In genomic region chr1:115166531-115167091, GRCh38 we compare ENCODE assay signal across 19 cellular contexts.
DNase-seq lines count a peak whose midpoint lies in the region; ATAC-seq, FAIRE-seq and TF ChIP-seq lines count a peak whose summit lies in the region.
"Had no signal": no experiment of that assay in that cellular context is flagged by ENCODE, and none has a peak within 500 bp of the region (broad histone marks: within the 10 kb centered on the region; RNA-seq: fewer than 3 reads in every experiment).

No MANE protein-coding gene starts in this region.

- H3K36me3 Mint-ChIP-seq in osteocyte (ENCODE audit: unreplicated experiment): no peaks in the 10 kb centered on the region
- H3K36me3 Mint-ChIP-seq: CD14-positive monocyte, T-cell, WTC11 had no signal

- no peak for TF ChIP-seq POLR2A in H54 (IDR thresholded peaks at IDR 0.05; ENCODE audit: low read depth, low read length)
- TF ChIP-seq POLR2A in esophagus muscularis mucosa (IDR thresholded peaks at IDR 0.05; ENCODE audit: low read depth): no peak

- H3K36me3 ChIP-seq in RWPE2 (ENCODE audit: low read depth) (no peaks in the 10 kb centered on the region), esophagus muscularis mucosa (no peaks in the 10 kb centered on the region)
- H3K36me3 ChIP-seq: right atrium auricular region had no signal

- H3K4me1 ChIP-seq in RWPE2 (ENCODE audit: insufficient read depth, poor library complexity, severe bottlenecking) (peaks cover 38% of the 10 kb centered on the region), esophagus muscularis mucosa (peaks cover 0 to 5% (median 0%) of the 10 kb centered on the region in 4 donors)
- H3K4me1 ChIP-seq: right atrium auricular region had no signal

- peak; percentile 9; the same call in 1 of the 3 replicates for ATAC-seq in RWPE2 (ENCODE audit: low read depth)
- ATAC-seq in stimulated activated naive CD8-positive, alpha-beta T cell treated with anti-CD3 and anti-CD28 coated beads, Interleukin-15, Interleukin-2, amounts not matched to agents 100 U/mL and 50 U/mL, for 24 hours: no peak
- ATAC-seq: HepG2, Panc1, T-cell, WTC11 had no signal

- H3K27me3 ChIP-seq in RWPE2 (ENCODE audit: insufficient read depth, poor library complexity, severe bottlenecking) (no peaks in the 10 kb centered on the region), esophagus muscularis mucosa (no peaks in the 10 kb centered on the region)
- H3K27me3 ChIP-seq: right atrium auricular region had no signal

- intact Hi-C loops in esophagus muscularis mucosa (cut with DNase I): no loop called here

- H3K27ac ChIP-seq in RWPE2 (ENCODE audit: poor library complexity, severe bottlenecking) (peak overlapping the region; percentile 98), esophagus muscularis mucosa (replicated peaks in 1 of 4) (no peak overlapping the region)
- H3K27ac ChIP-seq: right atrium auricular region had no signal

- H3K4me3 ChIP-seq in RWPE2 (ENCODE audit: severe bottlenecking) (no peak overlapping the region), esophagus muscularis mucosa (no peak overlapping the region)
- H3K4me3 ChIP-seq: right atrium auricular region had no signal

- H3K9me3 Mint-ChIP-seq in osteocyte (ENCODE audit: unreplicated experiment): peaks cover 6% of the 10 kb centered on the region
- H3K9me3 Mint-ChIP-seq: dendritic cell treated with granulocyte-macrophage colony-stimulating factor and Interleukin-4, amounts not matched to agents 40 ng/mL and 50 ng/mL, for 4 days; neural crest cell; T-cell; WTC11 had no signal

- H3K4me3 Mint-ChIP-seq in osteocyte (ENCODE audit: unreplicated experiment): no peak overlapping the region
- H3K4me3 Mint-ChIP-seq: CD14-positive monocyte; dendritic cell treated with granulocyte-macrophage colony-stimulating factor and Interleukin-4, amounts not matched to agents 40 ng/mL and 50 ng/mL, for 4 days; neural crest cell; T-cell; WTC11 had no signal

- peak overlapping the region; percentile 64 for H3K27ac Mint-ChIP-seq in osteocyte (ENCODE audit: unreplicated experiment)
- H3K27ac Mint-ChIP-seq: dendritic cell treated with granulocyte-macrophage colony-stimulating factor and Interleukin-4, amounts not matched to agents 40 ng/mL and 50 ng/mL, for 4 days; T-cell; WTC11 had no signal

- no peak for TF ChIP-seq EP300 in esophagus muscularis mucosa (IDR thresholded peaks at IDR 0.05)

- FAIRE-seq in H54 (lab: Jason Lieb, UNC): peak; percentile 11
- FAIRE-seq: H1, HepG2 had no signal

- H3K27me3 Mint-ChIP-seq in osteocyte (ENCODE audit: unreplicated experiment): no peaks in the 10 kb centered on the region

- peaks cover 45% of the 10 kb centered on the region for H3K4me1 Mint-ChIP-seq in osteocyte (ENCODE audit: unreplicated experiment)
- H3K4me1 Mint-ChIP-seq: CD14-positive monocyte, neural crest cell, T-cell had no signal

- H3K9me3 ChIP-seq in RWPE2 (ENCODE audit: severe bottlenecking): no peaks in the 10 kb centered on the region
- no peaks in the 10 kb centered on the region for H3K9me3 ChIP-seq in esophagus muscularis mucosa
- H3K9me3 ChIP-seq: right atrium auricular region had no signal

- DNase-seq in H54 (ENCODE audit: insufficient read length, low spot score) (no peak), RWPE2 (ENCODE audit: low spot score) (no peak), esophagus muscularis mucosa (ENCODE audit: extremely low spot score) (peak; percentile 14), osteocyte (ENCODE audit: extremely low spot score, unreplicated experiment) (no peak), middle frontal gyrus (ENCODE audit: extremely low spot score, low spot score) (no peak), NCI-H524 treated with DMSO at 0.1 percent for 48 hours (lab: John Stamatoyannopoulos, UW) (no peak)
- DNase-seq in stimulated activated naive CD8-positive, alpha-beta T cell treated with anti-CD3 and anti-CD28 coated beads, Interleukin-15, Interleukin-2, amounts not matched to agents 100 U/mL and 50 U/mL, for 24 hours: no peak
- DNase-seq: aorta, DMS79 treated with DMSO at 0.1 percent for 48 hours, NCI-H748 treated with DMSO at 0.1 percent for 48 hours, T-cell had no signal

- TF ChIP-seq CTCF in RWPE2 (IDR thresholded peaks at IDR 0.05; ENCODE audit: poor library complexity, severe bottlenecking) (peak; percentile 15), esophagus muscularis mucosa (IDR thresholded peaks at IDR 0.05) (no peak), osteocyte (IDR thresholded peaks at IDR 0.05) (no peak)
